In genomic region chr5:141875795-141876627, GRCh38 we compare ENCODE assay signal across 8 cellular contexts. TPM values are rescaled to one million over a fixed set of nuclear protein-coding genes. Genes with fewer than 3 reads are reported as not detected.
DNase-seq lines count a peak whose midpoint lies in the region; ATAC-seq and TF ChIP-seq lines count a peak whose summit lies in the region.

No MANE protein-coding gene starts in this region.

- TF ChIP-seq POLR2A in upper lobe of left lung (IDR thresholded peaks at IDR 0.05) = peak in 1 of 4 donors; percentile 57

- no peak for DNase-seq in activated T-cell treated with anti-CD3 and anti-CD28 coated beads, Interleukin-2, amount 50 U/mL, for 72 hours
- no peak for DNase-seq in activated T-cell treated with anti-CD3 and anti-CD28 coated beads, Interleukin-2, amount 50 U/mL, for 1 hour
- DNase-seq in colonic mucosa = peak; percentile 84
- DNase-seq in mesendoderm = peak; percentile 71
- peak; percentile 80 to 82 for DNase-seq in upper lobe of left lung
- DNase-seq in GF-D8 (lab: John Stamatoyannopoulos, UW) = no peak

- no CpG with 5 or more reads among the region's 65 CpGs for WGBS in mesendoderm (ENCODE audit: extremely low coverage, insufficient coverage, low lambda C conversion rate)
- 3 to 4% methylated on average over 16 to 30 of the region's 65 CpGs for WGBS in upper lobe of left lung, 2 donors

- no peak overlapping the region for H3K4ac ChIP-seq in mesendoderm (ENCODE audit: low read depth, low read length)

- H3K36me3 Mint-ChIP-seq in activated T-cell treated with anti-CD3 and anti-CD28 coated beads, Interleukin-2, amount 50 U/mL, for 72 hours (ENCODE audit: insufficient read depth in 2 of 2) = peaks cover 0 to 2% of the 10 kb centered on the region in 2 donors

- H4K5ac ChIP-seq in mesendoderm (ENCODE audit: low read length) = no peak overlapping the region

- peak overlapping the region; percentile 99 for H3K4me2 ChIP-seq in mesendoderm (ENCODE audit: low read length)

- H3K27me3 ChIP-seq in colonic mucosa = peaks cover 12% of the 10 kb centered on the region
- H3K27me3 ChIP-seq in mesendoderm (ENCODE audit: insufficient read depth, low read length, poor library complexity) = no peaks in the 10 kb centered on the region
- H3K27me3 ChIP-seq in upper lobe of left lung = peaks cover 0 to 17% (median 13%) of the 10 kb centered on the region in 4 donors

- H2BK15ac ChIP-seq in mesendoderm (replicated peaks; ENCODE audit: low read depth) = peak overlapping the region; percentile 20

- H3K79me2 ChIP-seq in mesendoderm (ENCODE audit: control insufficient read depth, insufficient read depth, low read length) = peaks cover 37% of the 10 kb centered on the region

- H4K8ac ChIP-seq in mesendoderm (ENCODE audit: low read depth, low read length) = no peak overlapping the region

- no peaks in the 10 kb centered on the region for H3K9me3 Mint-ChIP-seq in activated T-cell treated with anti-CD3 and anti-CD28 coated beads, Interleukin-2, amount 50 U/mL, for 72 hours

- no peak for ATAC-seq in activated T-cell treated with anti-CD3 and anti-CD28 coated beads, Interleukin-2, amount 50 U/mL, for 72 hours (replicated peaks in 1 of 2)
- ATAC-seq in upper lobe of left lung (ENCODE audit: low FRiP score in 2 of 2) (peak in 1 of 2 donors; percentile 32), GM18498 (IDR thresholded peaks at IDR 0.05; ENCODE audit: unreplicated experiment) (no peak), GM21576 (IDR thresholded peaks at IDR 0.05; ENCODE audit: unreplicated experiment) (no peak)

- peak overlapping the region; percentile 81 to 98 for H3K9ac ChIP-seq in colonic mucosa (ENCODE audit: low read depth in 2 of 2, low read length in 2 of 2)
- H3K9ac ChIP-seq in mesendoderm (ENCODE audit: low read length) = peak overlapping the region; percentile 92

- H3K23ac ChIP-seq in mesendoderm (ENCODE audit: low read length) = no peak overlapping the region

- peaks cover 83% of the 10 kb centered on the region for H3K27me3 Mint-ChIP-seq in activated T-cell treated with anti-CD3 and anti-CD28 coated beads, Interleukin-2, amount 50 U/mL, for 72 hours (ENCODE audit: low read depth)

- TF ChIP-seq EP300 in upper lobe of left lung (IDR thresholded peaks at IDR 0.05) = no peak

- H3K4me1 Mint-ChIP-seq in activated T-cell treated with anti-CD3 and anti-CD28 coated beads, Interleukin-2, amount 50 U/mL, for 72 hours (ENCODE audit: low read depth) = peaks cover 28% of the 10 kb centered on the region

- intact Hi-C loops in colonic mucosa (cut with DNase I) = loop anchor here (5.0 kb wide), 1 partner anchor 34 kb away; no protein-coding TSS in a partner anchor

- H3K36me3 ChIP-seq in colonic mucosa (no peaks in the 10 kb centered on the region), mesendoderm (ENCODE audit: control insufficient read depth, insufficient read depth, low read length) (no peaks in the 10 kb centered on the region), upper lobe of left lung (no peaks in the 10 kb centered on the region)

- H3K79me1 ChIP-seq in mesendoderm (ENCODE audit: low read length) = peaks cover 15% of the 10 kb centered on the region

- peak overlapping the region; percentile 56 to 62 for H3K4me3 Mint-ChIP-seq in activated T-cell treated with anti-CD3 and anti-CD28 coated beads, Interleukin-2, amount 50 U/mL, for 72 hours

- no peak overlapping the region for H3K27ac Mint-ChIP-seq in activated T-cell treated with anti-CD3 and anti-CD28 coated beads, Interleukin-2, amount 50 U/mL, for 72 hours

- H3K9me3 ChIP-seq in colonic mucosa = no peaks in the 10 kb centered on the region
- H3K9me3 ChIP-seq in upper lobe of left lung = no peaks in the 10 kb centered on the region

- H2AK5ac ChIP-seq in mesendoderm (ENCODE audit: low read length) = no peak overlapping the region

- TF ChIP-seq CTCF in colonic mucosa (IDR thresholded peaks at IDR 0.05) = no peak
- peak in 1 of 6 experiments; percentile 7 for TF ChIP-seq CTCF in upper lobe of left lung (IDR thresholded peaks at IDR 0.05)

- H2BK120ac ChIP-seq in mesendoderm (ENCODE audit: low read depth, low read length) = peak overlapping the region; percentile 18

- peak overlapping the region; percentile 94 for H3K27ac ChIP-seq in colonic mucosa
- H3K27ac ChIP-seq in mesendoderm (ENCODE audit: low read depth, low read length) = peak overlapping the region; percentile 41
- peak overlapping the region; percentile 92 to 93 (median 92) for H3K27ac ChIP-seq in upper lobe of left lung

- peak overlapping the region; percentile 71 for H2BK5ac ChIP-seq in mesendoderm (ENCODE audit: low read length)

- H3K18ac ChIP-seq in mesendoderm (ENCODE audit: low read length) = peak overlapping the region; percentile 29

- peak overlapping the region; percentile 73 for H3K4me3 ChIP-seq in colonic mucosa
- H3K4me3 ChIP-seq in mesendoderm (ENCODE audit: low read length) = peak overlapping the region; percentile 39
- H3K4me3 ChIP-seq in upper lobe of left lung = peak overlapping the region; percentile 63 to 88 (median 78)

- peak overlapping the region; percentile 87 for H3K56ac ChIP-seq in mesendoderm (ENCODE audit: low read length)

- H3K4me1 ChIP-seq in colonic mucosa = peaks cover 11% of the 10 kb centered on the region
- peaks cover 27% of the 10 kb centered on the region for H3K4me1 ChIP-seq in mesendoderm (ENCODE audit: control insufficient read depth, low read depth, low read length)
- H3K4me1 ChIP-seq in upper lobe of left lung = peaks cover 37 to 97% (median 54%) of the 10 kb centered on the region in 4 donors

RNA-seq across cellular contexts. Expression of gene PCDH1, which starts 2.2 kb away (rescaled TPM):
- total RNA-seq in activated T-cell treated with anti-CD3 and anti-CD28 coated beads, Interleukin-2, amount 50 U/mL, for 72 hours = under 1 TPM in 1 of 2 donors, not detected in 1; 0.25 TPM
- 100 to 1,000 TPM in 1 of 2 donors, 10 to 100 TPM in 1; 97.3 to 105 TPM for total RNA-seq in colonic mucosa
- polyA plus RNA-seq in mesendoderm (2013, experiment 1 of 2) = 11.8 TPM
- 12.2 TPM for polyA plus RNA-seq in mesendoderm (2013, experiment 2 of 2)
- 100 to 1,000 TPM in 1 of 6 donors, 10 to 100 TPM in 5; 41.3 to 133 (median 81.6) TPM for total RNA-seq in upper lobe of left lung

RNA-seq across cellular contexts. Expression of gene DELE1, which starts 47.7 kb away (rescaled TPM):
- total RNA-seq in activated T-cell treated with anti-CD3 and anti-CD28 coated beads, Interleukin-2, amount 50 U/mL, for 72 hours = 10 to 100 TPM; 48.6 to 52.2 TPM
- total RNA-seq in colonic mucosa = 10 to 100 TPM; 69.2 to 69.4 TPM
- 29.3 TPM for polyA plus RNA-seq in mesendoderm (2013, experiment 1 of 2)
- polyA plus RNA-seq in mesendoderm (2013, experiment 2 of 2) = 30.5 TPM
- 100 to 1,000 TPM in 1 of 6 donors, 10 to 100 TPM in 5; 59.4 to 151 (median 87.5) TPM for total RNA-seq in upper lobe of left lung

Comparison
In these comparisons a context has a peak if more than half of its experiments do, and no peak if none do; other contexts are left out.
1. DNase-seq: peak in colonic mucosa (single experiment), mesendoderm (single experiment) and upper lobe of left lung (2 of 2); none in activated T-cell treated with anti-CD3 and anti-CD28 coated beads, Interleukin-2, amount 50 U/mL, for 72 hours (0 of 2), activated T-cell treated with anti-CD3 and anti-CD28 coated beads, Interleukin-2, amount 50 U/mL, for 1 hour (single experiment) and GF-D8 (single experiment).
2. H3K27ac ChIP-seq: peak in every context shown above with its lines; median percentile 94 in colonic mucosa; 92 in upper lobe of left lung; 41 in mesendoderm.
3. RNA of gene PCDH1, which starts 2.2 kb away (total RNA-seq): 97.3 to 105 TPM in colonic mucosa and 41.3 to 133 TPM in upper lobe of left lung; 0.25 TPM in activated T-cell treated with anti-CD3 and anti-CD28 coated beads, Interleukin-2, amount 50 U/mL, for 72 hours; every median in the first group is over 10 times any median in the second.
4. Peak in every context shown above with its lines, with median percentiles within 50 percentile points of each other: H3K4me3 ChIP-seq.